ENCODE assay signal across 8 cellular contexts in genomic region chr17:42428141-42428944, GRCh38. TPM values are rescaled to one million over a fixed set of nuclear protein-coding genes. Genes with fewer than 3 reads are reported as not detected.
DNase-seq lines count a peak whose midpoint lies in the region; ATAC-seq, FAIRE-seq and TF ChIP-seq lines count a peak whose summit lies in the region.

No MANE protein-coding gene starts in this region.

- TF ChIP-seq RAD21 in HCT116 (IDR thresholded peaks at IDR 0.05; ENCODE audit: low read depth) = peak; percentile 67

- ATAC-seq in HCT116 = peak; percentile 86
- ATAC-seq in HG03457 (IDR thresholded peaks at IDR 0.05; ENCODE audit: unreplicated experiment) = no peak
- ATAC-seq in HG03571 (IDR thresholded peaks at IDR 0.05; ENCODE audit: unreplicated experiment) = no peak

- no peaks in the 10 kb centered on the region for H4K20me1 ChIP-seq in HCT116 (ENCODE audit: insufficient read depth)

- H3K36me3 ChIP-seq in HCT116 (ENCODE audit: control insufficient read depth in 1 of 2, insufficient read depth in 2 of 2, low read length in 2 of 2) = no peaks in the 10 kb centered on the region
- no peaks in the 10 kb centered on the region for H3K36me3 ChIP-seq in breast epithelium
- no peaks in the 10 kb centered on the region for H3K36me3 ChIP-seq in kidney (ENCODE audit: control insufficient read depth in 1 of 2, insufficient read depth in 2 of 2, low read length in 2 of 2)

- TF ChIP-seq POLR2A in HCT116 (IDR thresholded peaks at IDR 0.05; ENCODE audit: borderline replicate concordance, extremely low read depth, insufficient read depth, insufficient read length) = no peak
- TF ChIP-seq POLR2A in breast epithelium (IDR thresholded peaks at IDR 0.05) = no peak

- POLR2A ChIA-PET in HCT116 (lab: Charles Lee) = interaction anchor here (1.0 kb wide), 2 partner anchors 8 to 40 kb away, joined by 3 read pairs; partner anchors contain the start of gene STAT3

- no peaks in the 10 kb centered on the region for H3K79me2 ChIP-seq in HCT116 (ENCODE audit: insufficient read depth, low read length)

- FAIRE-seq in kidney (lab: Jason Lieb, UNC) = no peak

- H3K4me3 ChIP-seq in HCT116 (replicated peaks in 1 of 2; ENCODE audit: low read depth in 1 of 2, low read length in 2 of 2) = peak overlapping the region in 1 of 2 experiments; percentile 18; a peak in 1 of 4 replicates
- H3K4me3 ChIP-seq in breast epithelium = no peak overlapping the region
- H3K4me3 ChIP-seq in kidney (ENCODE audit: low read length in 2 of 2) = no peak overlapping the region

- intact Hi-C loops in HCT116 (cut with micrococcal nuclease) (loop anchor here (1.0 to 2.0 kb wide), 2 partner anchors 30 to 88 kb away; partner anchors contain the start of gene ATP6V0A1), breast epithelium (cut with DNase I; ENCODE audit: low total_unique reads) (no loop called here), kidney (cut with DNase I) (loop anchor here (10.0 kb wide), 1 partner anchor 86 kb away; no protein-coding TSS in a partner anchor)

- RAD21 ChIA-PET in HCT116 (lab: Charles Lee; ENCODE audit: low non-redundant PET in 1 of 2, low total read pairs in 2 of 2, uncharacterized antibody in 2 of 2, unreplicated experiment in 2 of 2) = interaction anchor here in 1 of 2 experiments (1.3 kb wide), 1 partner anchor 99 kb away, joined by 5 read pairs; no protein-coding TSS in a partner anchor

- peaks cover 26 to 60% of the 10 kb centered on the region in 2 experiments for H3K4me1 ChIP-seq in HCT116 (ENCODE audit: control insufficient read depth in 1 of 2, insufficient read depth in 2 of 2, low read length in 2 of 2)
- peaks cover 0 to 4% of the 10 kb centered on the region in 2 donors for H3K4me1 ChIP-seq in breast epithelium
- H3K4me1 ChIP-seq in kidney (ENCODE audit: control insufficient read depth in 1 of 2, insufficient read depth in 1 of 2, low read depth in 1 of 2, low read length in 2 of 2) = peaks cover 3% of the 10 kb centered on the region in 2 donors

- CTCF ChIA-PET in HCT116 (lab: Charles Lee) = interaction anchor here (0.7 to 3.2 kb wide), 8 partner anchors 9 to 99 kb away, joined by 3 to 15 read pairs (median 4); no protein-coding TSS in a partner anchor

- H3K9me3 ChIP-seq in HCT116 (ENCODE audit: control insufficient read depth in 1 of 2, insufficient read depth in 1 of 2, low read depth in 1 of 2, low read length in 2 of 2) = no peaks in the 10 kb centered on the region
- no peaks in the 10 kb centered on the region for H3K9me3 ChIP-seq in breast epithelium
- no peaks in the 10 kb centered on the region for H3K9me3 ChIP-seq in kidney (ENCODE audit: control insufficient read depth in 1 of 2, low read length in 2 of 2)

- H3K4me2 ChIP-seq in HCT116 (ENCODE audit: low read length) = peak overlapping the region; percentile 44

- H2AFZ ChIP-seq in HCT116 (ENCODE audit: low read depth, low read length, poor library complexity, severe bottlenecking) = peak overlapping the region; percentile 88

- H3K9ac ChIP-seq in HCT116 (ENCODE audit: low read length) = peak overlapping the region; percentile 32
- H3K9ac ChIP-seq in kidney (ENCODE audit: low read length in 2 of 2) = no peak overlapping the region

- H3K27ac ChIP-seq in HCT116 (ENCODE audit: low read depth, low read length) (peak overlapping the region; percentile 61), breast epithelium (peak overlapping the region; percentile 64 to 77), kidney (ENCODE audit: low read depth in 2 of 2, low read length in 2 of 2) (peak overlapping the region in 1 of 2 donors; percentile 32)

- TF ChIP-seq CTCF in HCT116 (IDR thresholded peaks at IDR 0.05 in 2 of 3, conservative IDR thresholded peaks at IDR 0.05 in 1 of 3; ENCODE audit: borderline replicate concordance in 1 of 3, insufficient read depth in 1 of 3, low read depth in 2 of 3, low read length in 2 of 3) (peak; percentile 69 to 78 (median 77); a peak in 5 of 6 replicates), breast epithelium (IDR thresholded peaks at IDR 0.05) (peak; percentile 54 to 76 (median 76)), kidney (IDR thresholded peaks at IDR 0.05; ENCODE audit: borderline replicate concordance, extremely low read depth, insufficient read depth) (peak; percentile 78)

- H3K9me2 ChIP-seq in HCT116 (ENCODE audit: insufficient read depth) = no peaks in the 10 kb centered on the region

- no TSS peak for BruUV-seq in HCT116 (replicated peaks; lab: Mats Ljungman, UMichigan)

- DNase-seq in DMS 273 (lab: John Stamatoyannopoulos, UW; ENCODE audit: unreplicated experiment) (peak; percentile 82), HCT116 (ENCODE audit: low read depth, low spot score) (peak; percentile 88), RPMI8226 (peak; percentile 65), breast epithelium (ENCODE audit: low spot score in 2 of 2) (peak in 1 of 2 donors; percentile 22), kidney (no peak), smooth muscle cell of the brain vasculature (ENCODE audit: low read depth, low spot score) (peak; percentile 80)

- H3K27me3 ChIP-seq in HCT116 (ENCODE audit: insufficient read depth, low read length) (no peaks in the 10 kb centered on the region), breast epithelium (no peaks in the 10 kb centered on the region)

TF ChIP-seq in HCT116, 20 proteins besides CTCF, POLR2A, EP300 and RAD21 (continues in another document):
- TF ChIP-seq EZH2phosphoT487 (IDR thresholded peaks at IDR 0.05; ENCODE audit: borderline replicate concordance) = no peak
- TF ChIP-seq ZBTB33 (IDR thresholded peaks at IDR 0.05; ENCODE audit: extremely low read depth, insufficient replicate concordance, low read length) = no peak
- TF ChIP-seq, protein P1, sequence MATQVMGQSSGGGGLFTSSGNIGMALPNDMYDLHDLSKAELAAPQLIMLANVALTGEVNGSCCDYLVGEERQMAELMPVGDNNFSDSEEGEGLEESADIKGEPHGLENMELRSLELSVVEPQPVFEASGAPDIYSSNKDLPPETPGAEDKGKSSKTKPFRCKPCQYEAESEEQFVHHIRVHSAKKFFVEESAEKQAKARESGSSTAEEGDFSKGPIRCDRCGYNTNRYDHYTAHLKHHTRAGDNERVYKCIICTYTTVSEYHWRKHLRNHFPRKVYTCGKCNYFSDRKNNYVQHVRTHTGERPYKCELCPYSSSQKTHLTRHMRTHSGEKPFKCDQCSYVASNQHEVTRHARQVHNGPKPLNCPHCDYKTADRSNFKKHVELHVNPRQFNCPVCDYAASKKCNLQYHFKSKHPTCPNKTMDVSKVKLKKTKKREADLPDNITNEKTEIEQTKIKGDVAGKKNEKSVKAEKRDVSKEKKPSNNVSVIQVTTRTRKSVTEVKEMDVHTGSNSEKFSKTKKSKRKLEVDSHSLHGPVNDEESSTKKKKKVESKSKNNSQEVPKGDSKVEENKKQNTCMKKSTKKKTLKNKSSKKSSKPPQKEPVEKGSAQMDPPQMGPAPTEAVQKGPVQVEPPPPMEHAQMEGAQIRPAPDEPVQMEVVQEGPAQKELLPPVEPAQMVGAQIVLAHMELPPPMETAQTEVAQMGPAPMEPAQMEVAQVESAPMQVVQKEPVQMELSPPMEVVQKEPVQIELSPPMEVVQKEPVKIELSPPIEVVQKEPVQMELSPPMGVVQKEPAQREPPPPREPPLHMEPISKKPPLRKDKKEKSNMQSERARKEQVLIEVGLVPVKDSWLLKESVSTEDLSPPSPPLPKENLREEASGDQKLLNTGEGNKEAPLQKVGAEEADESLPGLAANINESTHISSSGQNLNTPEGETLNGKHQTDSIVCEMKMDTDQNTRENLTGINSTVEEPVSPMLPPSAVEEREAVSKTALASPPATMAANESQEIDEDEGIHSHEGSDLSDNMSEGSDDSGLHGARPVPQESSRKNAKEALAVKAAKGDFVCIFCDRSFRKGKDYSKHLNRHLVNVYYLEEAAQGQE (IDR thresholded peaks at IDR 0.05; ENCODE audit: low read depth) = no peak
- TF ChIP-seq JUND (IDR thresholded peaks at IDR 0.05) = peak; percentile 72
- no peak for TF ChIP-seq CEBPB (IDR thresholded peaks at IDR 0.05; ENCODE audit: low read depth)
- peak; percentile 53; the same call in 1 of the 2 replicates for TF ChIP-seq SRF (IDR thresholded peaks at IDR 0.05; ENCODE audit: low read depth)
- peak; percentile 61 for TF ChIP-seq SP1 (IDR thresholded peaks at IDR 0.05; ENCODE audit: low read depth)
- TF ChIP-seq, protein P2, sequence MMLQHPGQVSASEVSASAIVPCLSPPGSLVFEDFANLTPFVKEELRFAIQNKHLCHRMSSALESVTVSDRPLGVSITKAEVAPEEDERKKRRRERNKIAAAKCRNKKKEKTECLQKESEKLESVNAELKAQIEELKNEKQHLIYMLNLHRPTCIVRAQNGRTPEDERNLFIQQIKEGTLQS (IDR thresholded peaks at IDR 0.05) = no peak
- TF ChIP-seq ZFX (IDR thresholded peaks at IDR 0.05) = no peak
- TF ChIP-seq EGR1 (IDR thresholded peaks at IDR 0.05; ENCODE audit: low read depth) = no peak

RNA-seq across cellular contexts. Expression of gene CAVIN1, which starts 5.3 kb away (rescaled TPM):
- total RNA-seq in HCT116 (2021; ENCODE audit: unreplicated experiment) = 79.7 TPM
- 52.0 and 53.3 TPM in 2 replicates for polyA plus RNA-seq in HCT116 (2012)
- total RNA-seq in breast epithelium = 100 to 1,000 TPM; 288 to 554 (median 306) TPM
- 204 TPM for total RNA-seq in kidney
- polyA plus RNA-seq in kidney (ENCODE audit: insufficient read depth, low read depth, low replicate concordance) = 67.1 TPM

RNA-seq across cellular contexts. Expression of gene ATP6V0A1, which starts 30.3 kb away (rescaled TPM):
- total RNA-seq in HCT116 (2021; ENCODE audit: unreplicated experiment) = 65.2 TPM
- 45.1 and 45.5 TPM in 2 replicates for polyA plus RNA-seq in HCT116 (2012)
- 10 to 100 TPM; 53.1 to 74.5 (median 60.0) TPM for total RNA-seq in breast epithelium
- 110 TPM for total RNA-seq in kidney
- polyA plus RNA-seq in kidney (ENCODE audit: insufficient read depth, low read depth, low replicate concordance) = 108 TPM

RNA-seq across cellular contexts. Expression of gene STAT3, which starts 40.1 kb away (rescaled TPM):
- total RNA-seq in HCT116 (2021; ENCODE audit: unreplicated experiment) (61.0 TPM), breast epithelium (100 to 1,000 TPM; 193 to 322 (median 238) TPM), kidney (327 TPM)
- 38.0 and 39.4 TPM in 2 replicates for polyA plus RNA-seq in HCT116 (2012)
- polyA plus RNA-seq in kidney (ENCODE audit: insufficient read depth, low read depth, low replicate concordance) = 55.6 TPM
